Comparison of ENCODE assay signal across 18 cellular contexts in genomic region chr9:68711281-68711680, GRCh38. TPM values are rescaled to one million over a fixed set of nuclear protein-coding genes. Genes with fewer than 3 reads are reported as not detected.
DNase-seq lines count a peak whose midpoint lies in the region; ATAC-seq, FAIRE-seq and TF ChIP-seq lines count a peak whose summit lies in the region.
"Had no signal": no experiment of that assay in that cellular context is flagged by ENCODE, and none has a peak within 500 bp of the region (broad histone marks: within the 10 kb centered on the region; RNA-seq: fewer than 3 reads in every experiment).

No MANE protein-coding gene starts in this region.

- H3K4me3 ChIP-seq in left ventricle myocardium inferior (no peak overlapping the region), kidney (ENCODE audit: low read length in 2 of 2) (no peak overlapping the region)
- H3K4me3 ChIP-seq: MG63 had no signal

- H3K4me1 ChIP-seq in left ventricle myocardium inferior (peaks cover 64% of the 10 kb centered on the region), kidney (ENCODE audit: control insufficient read depth in 1 of 2, insufficient read depth in 1 of 2, low read depth in 1 of 2, low read length in 2 of 2) (no peaks in the 10 kb centered on the region)

- H3K9me3 ChIP-seq in left ventricle myocardium inferior (replicated peaks) (no peaks in the 10 kb centered on the region), kidney (ENCODE audit: control insufficient read depth in 1 of 2, low read length in 2 of 2) (no peaks in the 10 kb centered on the region)
- H3K9me3 ChIP-seq: MG63 had no signal

- intact Hi-C loops in left ventricle myocardium inferior (cut with micrococcal nuclease), result no loop called here
- intact Hi-C loops in Right ventricle myocardium inferior (cut with DNase I), result no loop called here
- intact Hi-C loops in kidney (cut with DNase I), result no loop called here

- ATAC-seq in Right ventricle myocardium inferior (no peak), GM21381 (IDR thresholded peaks at IDR 0.05; ENCODE audit: unreplicated experiment) (no peak)

- FAIRE-seq in kidney (lab: Jason Lieb, UNC), result peak; percentile 49
- FAIRE-seq: A204.1, G401.6, GM19239 had no signal

- TF ChIP-seq CTCF in left ventricle myocardium inferior (IDR thresholded peaks at IDR 0.05; ENCODE audit: borderline replicate concordance) (no peak), kidney (IDR thresholded peaks at IDR 0.05; ENCODE audit: borderline replicate concordance, extremely low read depth, insufficient read depth) (no peak)

- H3K36me3 ChIP-seq in left ventricle myocardium inferior (peaks cover 3% of the 10 kb centered on the region), kidney (ENCODE audit: control insufficient read depth in 1 of 2, insufficient read depth in 2 of 2, low read length in 2 of 2) (no peaks in the 10 kb centered on the region)
- H3K36me3 ChIP-seq: MG63 had no signal

- peaks cover 6% of the 10 kb centered on the region for H3K27me3 ChIP-seq in left ventricle myocardium inferior (ENCODE audit: low read depth)

- DNase-seq in left ventricle myocardium inferior (no peak), Right ventricle myocardium inferior (ENCODE audit: missing footprints) (no peak), NCI-H146 treated with DMSO at 0.1 percent for 48 hours (lab: John Stamatoyannopoulos, UW; ENCODE audit: unreplicated experiment) (peak; percentile 20), NCI-H69 (lab: John Stamatoyannopoulos, UW) (peak; percentile 72), kidney (no peak), pons (ENCODE audit: low spot score) (no peak), Kasumi-1 (lab: John Stamatoyannopoulos, UW) (no peak)
- DNase-seq: Karpas-422, MG63, NCI-H1694 treated with DMSO at 0.1 percent for 48 hours, NCI-H2171 treated with DMSO at 0.1 percent for 48 hours, NCI-H446 treated with DMSO at 0.1 percent for 48 hours, Right ventricle myocardium superior, T-helper 9 cell had no signal

- H3K27ac ChIP-seq in left ventricle myocardium inferior (replicated peaks) (peak overlapping the region; percentile 67), kidney (ENCODE audit: low read depth in 2 of 2, low read length in 2 of 2) (no peak overlapping the region)

- H3K9ac ChIP-seq in kidney (ENCODE audit: low read length in 2 of 2), result no peak overlapping the region

RNA-seq across cellular contexts. Expression of gene PIP5K1B, which starts 6.2 kb away (rescaled TPM):
- total RNA-seq in left ventricle myocardium inferior (71.9 TPM), Right ventricle myocardium inferior (60.6 TPM), kidney (10.1 TPM)
- 9.4 TPM for polyA plus RNA-seq in kidney (ENCODE audit: insufficient read depth, low read depth, low replicate concordance)

Comparison
In these comparisons a context has a peak if more than half of its experiments do, and no peak if none do; other contexts are left out.
1. DNase-seq: peak in NCI-H146 treated with DMSO at 0.1 percent for 48 hours (single experiment) and NCI-H69 (single experiment); none in left ventricle myocardium inferior (single experiment), Right ventricle myocardium inferior (single experiment), kidney (single experiment), pons (single experiment) and Kasumi-1 (0 of 2).